Comparison of ENCODE assay signal across 19 cellular contexts in genomic region chr9:132538071-132538470, GRCh38. TPM values are rescaled to one million over a fixed set of nuclear protein-coding genes. Genes with fewer than 3 reads are reported as not detected.
A peak's percentile ranks its signal among the peaks of the same experiment; 100 is the strongest.
DNase-seq lines count a peak whose midpoint lies in the region; ATAC-seq and TF ChIP-seq lines count a peak whose summit lies in the region.
"Had no signal": no experiment of that assay in that cellular context is flagged by ENCODE, and none has a peak within 500 bp of the region (broad histone marks: within the 10 kb centered on the region; RNA-seq: fewer than 3 reads in every experiment).

No MANE protein-coding gene starts in this region.

- intact Hi-C loops in mucosa of descending colon (cut with DNase I, micrococcal nuclease), result loop anchor here in 1 of 2 donors (10.0 kb wide), 1 partner anchor 63 kb away; no protein-coding TSS in a partner anchor
- intact Hi-C loops in testis (cut with DNase I; ENCODE audit: low total_unique reads), result no loop called here

- H3K4me3 ChIP-seq in epithelial cell of proximal tubule (ENCODE audit: low read depth, low read length) (no peak overlapping the region), mucosa of descending colon (no peak overlapping the region), testis (no peak overlapping the region)
- H3K4me3 ChIP-seq: HAP-1 had no signal

- TF ChIP-seq POLR2A in testis (IDR thresholded peaks at IDR 0.05), result no peak

- no peak overlapping the region for H3K27ac ChIP-seq in testis
- H3K27ac ChIP-seq: C4-2B, HL-60, RWPE1 had no signal

- no peaks in the 10 kb centered on the region for H3K27me3 ChIP-seq in testis

- ATAC-seq in mucosa of descending colon (peak; percentile 85), GM21447 (IDR thresholded peaks at IDR 0.05; ENCODE audit: unreplicated experiment) (no peak)
- ATAC-seq: SK-N-SH treated with all-trans-retinoic acid at 6 μM for 48 hours had no signal

- H3K36me3 ChIP-seq in mucosa of descending colon (ENCODE audit: low read depth), result no peaks in the 10 kb centered on the region
- no peaks in the 10 kb centered on the region for H3K36me3 ChIP-seq in testis (ENCODE audit: low read depth, missing control alignments)
- H3K36me3 ChIP-seq: HAP-1 had no signal

- TF ChIP-seq CTCF in epithelial cell of proximal tubule (conservative IDR thresholded peaks at IDR 0.05; ENCODE audit: low read depth, low read length) (no peak), mucosa of descending colon (IDR thresholded peaks at IDR 0.05) (no peak), testis (IDR thresholded peaks at IDR 0.05) (no peak)

- 59 to 66% methylated on average over 8 of the region's 8 CpGs for WGBS in testis, 2 donors

- H3K9me3 ChIP-seq in mucosa of descending colon, result peaks cover 4% of the 10 kb centered on the region
- no peaks in the 10 kb centered on the region for H3K9me3 ChIP-seq in testis

- peak; percentile 26 for DNase-seq in LoVo (ENCODE audit: low spot score)
- DNase-seq in epithelial cell of proximal tubule (ENCODE audit: low read depth), result peak; percentile 42
- DNase-seq in mucosa of descending colon, result peak; percentile 43 to 53 (median 52)
- DNase-seq in testis, result peak; percentile 78
- no peak for DNase-seq in COLO668 (lab: John Stamatoyannopoulos, UW; ENCODE audit: unreplicated experiment)
- DNase-seq in NCI-H1694 (lab: John Stamatoyannopoulos, UW), result no peak
- no peak for DNase-seq in NOMO-1 treated with dmso at 0.1 percent for 144 hours (lab: John Stamatoyannopoulos, UW; ENCODE audit: unreplicated experiment)
- DNase-seq: AML-193, NCI-H1105 treated with DMSO at 0.1 percent for 48 hours, NCI-H1694 treated with DMSO at 0.1 percent for 48 hours, NCI-H510A treated with DMSO at 0.1 percent for 48 hours, NCI-H82, SIG-M5 had no signal

- H3K4me1 ChIP-seq in mucosa of descending colon (ENCODE audit: low read depth) (peaks cover 6% of the 10 kb centered on the region), testis (no peaks in the 10 kb centered on the region)

RNA-seq across cellular contexts. Expression of gene BARHL1, which starts 44.3 kb away (rescaled TPM):
- total RNA-seq in epithelial cell of proximal tubule (not detected in 2 replicates), mucosa of descending colon (not detected), testis (under 1 TPM in 1 of 2 donors, not detected in 1; 0.31 TPM)
- 0.13 TPM for polyA plus RNA-seq in testis (ENCODE audit: insufficient read depth, low read depth, low replicate concordance)

Comparison
In these comparisons a context has a peak if more than half of its experiments do, and no peak if none do; other contexts are left out.
1. DNase-seq: peak in LoVo (single experiment), epithelial cell of proximal tubule (single experiment), mucosa of descending colon (3 of 3) and testis (single experiment); none in COLO668 (single experiment), NCI-H1694 (single experiment) and NOMO-1 treated with dmso at 0.1 percent for 144 hours (single experiment).